12 cellular contexts compared by ENCODE assay signal in the genomic region with DNA sequence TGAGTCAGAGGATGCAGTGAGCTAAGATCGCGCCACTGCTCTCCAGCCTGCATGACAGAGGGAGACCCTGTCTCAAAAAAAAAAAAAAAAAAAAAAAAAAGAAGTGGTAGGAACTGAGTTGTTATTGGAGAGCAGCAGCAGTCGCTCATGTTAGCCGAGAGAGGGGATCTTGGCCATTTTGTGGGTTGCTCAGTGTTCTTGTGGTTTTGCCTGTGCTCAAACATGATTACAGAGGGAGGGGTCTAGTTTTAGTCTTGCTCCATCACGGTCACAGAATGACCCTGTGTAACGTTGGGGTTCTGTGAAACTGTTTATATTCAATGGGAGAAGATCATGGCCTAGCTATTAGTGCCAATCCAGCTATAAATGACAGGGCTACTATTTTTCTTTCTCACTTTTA. TPM values are rescaled to one million over a fixed set of nuclear protein-coding genes. Genes with fewer than 3 reads are reported as not detected.
DNase-seq lines count a peak whose midpoint lies in the region; ATAC-seq and TF ChIP-seq lines count a peak whose summit lies in the region.
"Had no signal": no experiment of that assay in that cellular context is flagged by ENCODE, and none has a peak within 500 bp of the region (broad histone marks: within the 10 kb centered on the region; RNA-seq: fewer than 3 reads in every experiment).

No MANE protein-coding gene starts in this region.

- H3K4me2 ChIP-seq in Loucy (ENCODE audit: low read depth, low read length, poor library complexity, severe bottlenecking): peak overlapping the region; percentile 99

- H3K4me3 Mint-ChIP-seq in activated CD4-positive, alpha-beta T cell treated with anti-CD3 and anti-CD28 coated beads, Interleukin-2, amount 10 ng/mL, durations not matched to agents 7 days and 5 days: peak overlapping the region; percentile 90
- H3K4me3 Mint-ChIP-seq in activated naive CD8-positive, alpha-beta T cell: peak overlapping the region; percentile 98
- peak overlapping the region; percentile 92 for H3K4me3 Mint-ChIP-seq in neural crest cell

- H3K4me3 ChIP-seq in Loucy (ENCODE audit: low read length, poor library complexity, severe bottlenecking): peak overlapping the region; percentile 88

- no peaks in the 10 kb centered on the region for H3K27me3 Mint-ChIP-seq in activated CD4-positive, alpha-beta T cell treated with anti-CD3 and anti-CD28 coated beads, Interleukin-2, amount 10 ng/mL, durations not matched to agents 7 days and 5 days
- H3K27me3 Mint-ChIP-seq in activated naive CD8-positive, alpha-beta T cell: no peaks in the 10 kb centered on the region
- no peaks in the 10 kb centered on the region for H3K27me3 Mint-ChIP-seq in neural crest cell (ENCODE audit: low read depth)

- H4K20me1 ChIP-seq in Loucy (ENCODE audit: insufficient read depth, low read length, poor library complexity, severe bottlenecking): peaks cover 4% of the 10 kb centered on the region

- no peaks in the 10 kb centered on the region for H3K9me2 ChIP-seq in Loucy (replicated peaks; ENCODE audit: low read depth, low read length)

- POLR2A ChIA-PET in activated CD4-positive, alpha-beta T cell treated with anti-CD3 and anti-CD28 coated beads, Interleukin-2, amount 10 ng/mL, durations not matched to agents 7 days and 5 days (lab: Charles Lee): no interaction called here

- peak overlapping the region; percentile 84 for H3K9ac ChIP-seq in Loucy (ENCODE audit: low read depth, low read length, poor library complexity, severe bottlenecking)

- TF ChIP-seq CTCF in Loucy (conservative IDR thresholded peaks at IDR 0.05; ENCODE audit: low read length): no peak
- no peak for TF ChIP-seq CTCF in neural crest cell (conservative IDR thresholded peaks at IDR 0.05)

- peaks cover 19% of the 10 kb centered on the region; the same call in 1 of the 2 replicates for H3K36me3 ChIP-seq in Loucy (ENCODE audit: insufficient read depth, low read length)

- DNase-seq in activated CD4-positive, alpha-beta T cell treated with anti-CD3 and anti-CD28 coated beads, Interleukin-2, amount 10 ng/mL, durations not matched to agents 7 days and 5 days: no peak
- no peak for DNase-seq in activated CD4-positive, alpha-beta T cell treated with anti-CD3 and anti-CD28 coated beads, Interleukin-2, amount 50 U/mL, for 4 hours
- no peak for DNase-seq in neural crest cell (ENCODE audit: low read depth, low spot score)
- DNase-seq in NCI-H510A (lab: John Stamatoyannopoulos, UW): no peak
- no peak for DNase-seq in NCI-H1105 (lab: John Stamatoyannopoulos, UW)
- DNase-seq: activated effector memory CD4-positive, alpha-beta T cell treated with anti-CD3 and anti-CD28 coated beads, Interleukin-2, amount 50 U/mL, for 16 hours; cortex of kidney; kidney glomerular epithelial cell; upper lobe of right lung had no signal

- peaks cover 40% of the 10 kb centered on the region for H3K36me3 Mint-ChIP-seq in activated CD4-positive, alpha-beta T cell treated with anti-CD3 and anti-CD28 coated beads, Interleukin-2, amount 10 ng/mL, durations not matched to agents 7 days and 5 days (ENCODE audit: low read depth)
- H3K36me3 Mint-ChIP-seq in activated naive CD8-positive, alpha-beta T cell: peaks cover 8% of the 10 kb centered on the region
- H3K36me3 Mint-ChIP-seq in neural crest cell (ENCODE audit: low read depth): peaks cover 12% of the 10 kb centered on the region

- H3K9me3 Mint-ChIP-seq in activated CD4-positive, alpha-beta T cell treated with anti-CD3 and anti-CD28 coated beads, Interleukin-2, amount 10 ng/mL, durations not matched to agents 7 days and 5 days: no peaks in the 10 kb centered on the region
- H3K9me3 Mint-ChIP-seq in activated naive CD8-positive, alpha-beta T cell (ENCODE audit: low read depth): no peaks in the 10 kb centered on the region
- H3K9me3 Mint-ChIP-seq in neural crest cell: no peaks in the 10 kb centered on the region

- CTCF ChIA-PET in activated CD4-positive, alpha-beta T cell treated with anti-CD3 and anti-CD28 coated beads, Interleukin-2, amount 10 ng/mL, durations not matched to agents 7 days and 5 days (lab: Charles Lee): interaction anchor here (0.8 to 1.6 kb wide), 3 partner anchors 11 to 81 kb away, joined by 3 to 6 read pairs (median 4); a partner anchor contains a TSS

- H3F3A ChIP-seq in Loucy (ENCODE audit: low read depth): no peaks in the 10 kb centered on the region

- peaks cover 1% of the 10 kb centered on the region for H3K27me3 ChIP-seq in Loucy (ENCODE audit: insufficient read depth, low read length, poor library complexity, severe bottlenecking)
- H3K27me3 ChIP-seq: upper lobe of right lung had no signal

- H2AFZ ChIP-seq in Loucy (ENCODE audit: low read length): no peak overlapping the region

- no peak for ATAC-seq in esophagus mucosa
- ATAC-seq: upper lobe of right lung had no signal

- peaks cover 23% of the 10 kb centered on the region for H3K4me1 ChIP-seq in Loucy (ENCODE audit: insufficient read depth, low read length, poor library complexity, severe bottlenecking)

- no peaks in the 10 kb centered on the region for H3K9me3 ChIP-seq in Loucy (ENCODE audit: insufficient read depth, low read depth, low read length)
- H3K9me3 ChIP-seq: upper lobe of right lung had no signal

- peaks cover 56% of the 10 kb centered on the region for H3K4me1 Mint-ChIP-seq in activated CD4-positive, alpha-beta T cell treated with anti-CD3 and anti-CD28 coated beads, Interleukin-2, amount 10 ng/mL, durations not matched to agents 7 days and 5 days
- H3K4me1 Mint-ChIP-seq in activated naive CD8-positive, alpha-beta T cell (ENCODE audit: low read depth): peaks cover 40% of the 10 kb centered on the region
- peaks cover 44% of the 10 kb centered on the region for H3K4me1 Mint-ChIP-seq in neural crest cell

- H3K79me2 ChIP-seq in Loucy (ENCODE audit: insufficient read depth, low read length): peaks cover 61% of the 10 kb centered on the region

- peak overlapping the region; percentile 4 for H3K27ac Mint-ChIP-seq in activated CD4-positive, alpha-beta T cell treated with anti-CD3 and anti-CD28 coated beads, Interleukin-2, amount 10 ng/mL, durations not matched to agents 7 days and 5 days
- H3K27ac Mint-ChIP-seq in activated naive CD8-positive, alpha-beta T cell: peak overlapping the region; percentile 100
- no peak overlapping the region for H3K27ac Mint-ChIP-seq in neural crest cell (ENCODE audit: unreplicated experiment)

RNA-seq across cellular contexts. Expression of a gene that starts 1.9 kb away (rescaled TPM):
- 10 to 100 TPM; 48.7 to 60.3 TPM for total RNA-seq in activated CD4-positive, alpha-beta T cell treated with anti-CD3 and anti-CD28 coated beads, Interleukin-2, amount 10 ng/mL, durations not matched to agents 7 days and 5 days
- total RNA-seq in neural crest cell: 48.8 and 49.5 TPM in 2 replicates
- total RNA-seq in esophagus mucosa: 36.3 TPM

RNA-seq across cellular contexts. Expression of a gene that starts 7.4 kb away (rescaled TPM):
- total RNA-seq in activated CD4-positive, alpha-beta T cell treated with anti-CD3 and anti-CD28 coated beads, Interleukin-2, amount 10 ng/mL, durations not matched to agents 7 days and 5 days: 10 to 100 TPM; 28.4 to 30.0 TPM
- total RNA-seq in neural crest cell (9.8 and 10.0 TPM in 2 replicates), esophagus mucosa (6.5 TPM)

RNA-seq across cellular contexts. Expression of a gene that starts 15.0 kb away (rescaled TPM):
- total RNA-seq in activated CD4-positive, alpha-beta T cell treated with anti-CD3 and anti-CD28 coated beads, Interleukin-2, amount 10 ng/mL, durations not matched to agents 7 days and 5 days: 10 to 100 TPM; 21.6 to 23.2 TPM
- total RNA-seq in neural crest cell (55.5 and 58.4 TPM in 2 replicates), esophagus mucosa (23.7 TPM)

RNA-seq across cellular contexts. Expression of a gene that starts 21.7 kb away (rescaled TPM):
- 10 to 100 TPM; 47.6 to 48.0 TPM for total RNA-seq in activated CD4-positive, alpha-beta T cell treated with anti-CD3 and anti-CD28 coated beads, Interleukin-2, amount 10 ng/mL, durations not matched to agents 7 days and 5 days
- total RNA-seq in neural crest cell (38.5 and 38.6 TPM in 2 replicates), esophagus mucosa (13.2 TPM)

RNA-seq across cellular contexts. Expression of a gene that starts 32.1 kb away (rescaled TPM):
- total RNA-seq in activated CD4-positive, alpha-beta T cell treated with anti-CD3 and anti-CD28 coated beads, Interleukin-2, amount 10 ng/mL, durations not matched to agents 7 days and 5 days: 10 to 100 TPM; 39.7 to 40.0 TPM
- total RNA-seq in neural crest cell (30.6 and 35.4 TPM in 2 replicates), esophagus mucosa (17.8 TPM)
